1 cellular context compared by ENCODE assay signal in genomic region chr4:1345905-1346780, GRCh38.
TF ChIP-seq lines count a peak whose summit lies in the region.

No MANE protein-coding gene starts in this region.

TF ChIP-seq in K562, 482 proteins besides CTCF, POLR2A, EP300 and RAD21 (continued from another document and continues in another):
- no peak for TF ChIP-seq RREB1 (CRISPR knock-in tag; IDR thresholded peaks at IDR 0.05)
- TF ChIP-seq CBX8 (IDR thresholded peaks at IDR 0.05; ENCODE audit: borderline replicate concordance, extremely low read depth, low read depth, low read length, poor library complexity, severe bottlenecking), result no peak
- peak; percentile 65; the same call in 1 of the 2 replicates for TF ChIP-seq PHF8 (IDR thresholded peaks at IDR 0.05; ENCODE audit: borderline replicate concordance, low read length)
- TF ChIP-seq NUFIP1 (IDR thresholded peaks at IDR 0.05; ENCODE audit: partially characterized antibody), result no peak
- TF ChIP-seq TBP (optimal IDR thresholded peaks at IDR 0.05; ENCODE audit: low read depth, low read length), result peak; percentile 24
- TF ChIP-seq, protein P1, sequence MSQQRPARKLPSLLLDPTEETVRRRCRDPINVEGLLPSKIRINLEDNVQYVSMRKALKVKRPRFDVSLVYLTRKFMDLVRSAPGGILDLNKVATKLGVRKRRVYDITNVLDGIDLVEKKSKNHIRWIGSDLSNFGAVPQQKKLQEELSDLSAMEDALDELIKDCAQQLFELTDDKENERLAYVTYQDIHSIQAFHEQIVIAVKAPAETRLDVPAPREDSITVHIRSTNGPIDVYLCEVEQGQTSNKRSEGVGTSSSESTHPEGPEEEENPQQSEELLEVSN (IDR thresholded peaks at IDR 0.05; ENCODE audit: borderline replicate concordance in 1 of 2, extremely low read depth in 1 of 2, insufficient read depth in 1 of 2, insufficient read length in 1 of 2, low read depth in 1 of 2, low read length in 1 of 2, poor library complexity in 1 of 2, severe bottlenecking in 1 of 2), result peak; percentile 41 to 66
- TF ChIP-seq, protein P2, sequence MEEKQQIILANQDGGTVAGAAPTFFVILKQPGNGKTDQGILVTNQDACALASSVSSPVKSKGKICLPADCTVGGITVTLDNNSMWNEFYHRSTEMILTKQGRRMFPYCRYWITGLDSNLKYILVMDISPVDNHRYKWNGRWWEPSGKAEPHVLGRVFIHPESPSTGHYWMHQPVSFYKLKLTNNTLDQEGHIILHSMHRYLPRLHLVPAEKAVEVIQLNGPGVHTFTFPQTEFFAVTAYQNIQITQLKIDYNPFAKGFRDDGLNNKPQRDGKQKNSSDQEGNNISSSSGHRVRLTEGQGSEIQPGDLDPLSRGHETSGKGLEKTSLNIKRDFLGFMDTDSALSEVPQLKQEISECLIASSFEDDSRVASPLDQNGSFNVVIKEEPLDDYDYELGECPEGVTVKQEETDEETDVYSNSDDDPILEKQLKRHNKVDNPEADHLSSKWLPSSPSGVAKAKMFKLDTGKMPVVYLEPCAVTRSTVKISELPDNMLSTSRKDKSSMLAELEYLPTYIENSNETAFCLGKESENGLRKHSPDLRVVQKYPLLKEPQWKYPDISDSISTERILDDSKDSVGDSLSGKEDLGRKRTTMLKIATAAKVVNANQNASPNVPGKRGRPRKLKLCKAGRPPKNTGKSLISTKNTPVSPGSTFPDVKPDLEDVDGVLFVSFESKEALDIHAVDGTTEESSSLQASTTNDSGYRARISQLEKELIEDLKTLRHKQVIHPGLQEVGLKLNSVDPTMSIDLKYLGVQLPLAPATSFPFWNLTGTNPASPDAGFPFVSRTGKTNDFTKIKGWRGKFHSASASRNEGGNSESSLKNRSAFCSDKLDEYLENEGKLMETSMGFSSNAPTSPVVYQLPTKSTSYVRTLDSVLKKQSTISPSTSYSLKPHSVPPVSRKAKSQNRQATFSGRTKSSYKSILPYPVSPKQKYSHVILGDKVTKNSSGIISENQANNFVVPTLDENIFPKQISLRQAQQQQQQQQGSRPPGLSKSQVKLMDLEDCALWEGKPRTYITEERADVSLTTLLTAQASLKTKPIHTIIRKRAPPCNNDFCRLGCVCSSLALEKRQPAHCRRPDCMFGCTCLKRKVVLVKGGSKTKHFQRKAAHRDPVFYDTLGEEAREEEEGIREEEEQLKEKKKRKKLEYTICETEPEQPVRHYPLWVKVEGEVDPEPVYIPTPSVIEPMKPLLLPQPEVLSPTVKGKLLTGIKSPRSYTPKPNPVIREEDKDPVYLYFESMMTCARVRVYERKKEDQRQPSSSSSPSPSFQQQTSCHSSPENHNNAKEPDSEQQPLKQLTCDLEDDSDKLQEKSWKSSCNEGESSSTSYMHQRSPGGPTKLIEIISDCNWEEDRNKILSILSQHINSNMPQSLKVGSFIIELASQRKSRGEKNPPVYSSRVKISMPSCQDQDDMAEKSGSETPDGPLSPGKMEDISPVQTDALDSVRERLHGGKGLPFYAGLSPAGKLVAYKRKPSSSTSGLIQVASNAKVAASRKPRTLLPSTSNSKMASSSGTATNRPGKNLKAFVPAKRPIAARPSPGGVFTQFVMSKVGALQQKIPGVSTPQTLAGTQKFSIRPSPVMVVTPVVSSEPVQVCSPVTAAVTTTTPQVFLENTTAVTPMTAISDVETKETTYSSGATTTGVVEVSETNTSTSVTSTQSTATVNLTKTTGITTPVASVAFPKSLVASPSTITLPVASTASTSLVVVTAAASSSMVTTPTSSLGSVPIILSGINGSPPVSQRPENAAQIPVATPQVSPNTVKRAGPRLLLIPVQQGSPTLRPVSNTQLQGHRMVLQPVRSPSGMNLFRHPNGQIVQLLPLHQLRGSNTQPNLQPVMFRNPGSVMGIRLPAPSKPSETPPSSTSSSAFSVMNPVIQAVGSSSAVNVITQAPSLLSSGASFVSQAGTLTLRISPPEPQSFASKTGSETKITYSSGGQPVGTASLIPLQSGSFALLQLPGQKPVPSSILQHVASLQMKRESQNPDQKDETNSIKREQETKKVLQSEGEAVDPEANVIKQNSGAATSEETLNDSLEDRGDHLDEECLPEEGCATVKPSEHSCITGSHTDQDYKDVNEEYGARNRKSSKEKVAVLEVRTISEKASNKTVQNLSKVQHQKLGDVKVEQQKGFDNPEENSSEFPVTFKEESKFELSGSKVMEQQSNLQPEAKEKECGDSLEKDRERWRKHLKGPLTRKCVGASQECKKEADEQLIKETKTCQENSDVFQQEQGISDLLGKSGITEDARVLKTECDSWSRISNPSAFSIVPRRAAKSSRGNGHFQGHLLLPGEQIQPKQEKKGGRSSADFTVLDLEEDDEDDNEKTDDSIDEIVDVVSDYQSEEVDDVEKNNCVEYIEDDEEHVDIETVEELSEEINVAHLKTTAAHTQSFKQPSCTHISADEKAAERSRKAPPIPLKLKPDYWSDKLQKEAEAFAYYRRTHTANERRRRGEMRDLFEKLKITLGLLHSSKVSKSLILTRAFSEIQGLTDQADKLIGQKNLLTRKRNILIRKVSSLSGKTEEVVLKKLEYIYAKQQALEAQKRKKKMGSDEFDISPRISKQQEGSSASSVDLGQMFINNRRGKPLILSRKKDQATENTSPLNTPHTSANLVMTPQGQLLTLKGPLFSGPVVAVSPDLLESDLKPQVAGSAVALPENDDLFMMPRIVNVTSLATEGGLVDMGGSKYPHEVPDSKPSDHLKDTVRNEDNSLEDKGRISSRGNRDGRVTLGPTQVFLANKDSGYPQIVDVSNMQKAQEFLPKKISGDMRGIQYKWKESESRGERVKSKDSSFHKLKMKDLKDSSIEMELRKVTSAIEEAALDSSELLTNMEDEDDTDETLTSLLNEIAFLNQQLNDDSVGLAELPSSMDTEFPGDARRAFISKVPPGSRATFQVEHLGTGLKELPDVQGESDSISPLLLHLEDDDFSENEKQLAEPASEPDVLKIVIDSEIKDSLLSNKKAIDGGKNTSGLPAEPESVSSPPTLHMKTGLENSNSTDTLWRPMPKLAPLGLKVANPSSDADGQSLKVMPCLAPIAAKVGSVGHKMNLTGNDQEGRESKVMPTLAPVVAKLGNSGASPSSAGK (IDR thresholded peaks at IDR 0.05), result peak; percentile 56; the same call in 1 of the 2 replicates
- peak; percentile 71 for TF ChIP-seq RBBP5 (IDR thresholded peaks at IDR 0.05; ENCODE audit: borderline replicate concordance, insufficient read depth, low read length, poor library complexity, severe bottlenecking)
- no peak for TF ChIP-seq KHSRP (IDR thresholded peaks at IDR 0.05)
- no peak for TF ChIP-seq FOXO4 (CRISPR knock-in tag; IDR thresholded peaks at IDR 0.05)
- no peak for TF ChIP-seq ETV6 (IDR thresholded peaks at IDR 0.05; ENCODE audit: borderline replicate concordance in 1 of 2, low read depth in 2 of 2, low read length in 1 of 2)
- TF ChIP-seq ETV6 (CRISPR knock-in tag; IDR thresholded peaks at IDR 0.05; ENCODE audit: borderline replicate concordance), result 0 out of 2 replicates have a peak, but pooled peaks have one; percentile 76
- peak; percentile 45 for TF ChIP-seq SAP30 (IDR thresholded peaks at IDR 0.05; ENCODE audit: borderline replicate concordance, insufficient read depth, low read depth, low read length, poor library complexity, severe bottlenecking)
- peak; percentile 22; the same call in 1 of the 2 replicates for TF ChIP-seq NR1H2 (CRISPR knock-in tag; IDR thresholded peaks at IDR 0.05)
- TF ChIP-seq, protein P3, sequence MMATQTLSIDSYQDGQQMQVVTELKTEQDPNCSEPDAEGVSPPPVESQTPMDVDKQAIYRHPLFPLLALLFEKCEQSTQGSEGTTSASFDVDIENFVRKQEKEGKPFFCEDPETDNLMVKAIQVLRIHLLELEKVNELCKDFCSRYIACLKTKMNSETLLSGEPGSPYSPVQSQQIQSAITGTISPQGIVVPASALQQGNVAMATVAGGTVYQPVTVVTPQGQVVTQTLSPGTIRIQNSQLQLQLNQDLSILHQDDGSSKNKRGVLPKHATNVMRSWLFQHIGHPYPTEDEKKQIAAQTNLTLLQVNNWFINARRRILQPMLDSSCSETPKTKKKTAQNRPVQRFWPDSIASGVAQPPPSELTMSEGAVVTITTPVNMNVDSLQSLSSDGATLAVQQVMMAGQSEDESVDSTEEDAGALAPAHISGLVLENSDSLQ (IDR thresholded peaks at IDR 0.05), result no peak
- peak; percentile 80; the same call in 1 of the 2 replicates for TF ChIP-seq NCOA6 (IDR thresholded peaks at IDR 0.05)
- TF ChIP-seq KLF13 (tag; IDR thresholded peaks at IDR 0.05; ENCODE audit: borderline replicate concordance, low read depth), result peak; percentile 39; the same call in 1 of the 2 replicates
- peak; percentile 29; the same call in 1 of the 2 replicates for TF ChIP-seq ZBTB1 (CRISPR knock-in tag; IDR thresholded peaks at IDR 0.05; ENCODE audit: borderline replicate concordance, low read depth)
- TF ChIP-seq RFX7 (CRISPR knock-in tag; IDR thresholded peaks at IDR 0.05), result no peak
- TF ChIP-seq NFIC (IDR thresholded peaks at IDR 0.05), result peak; percentile 65
- peak; percentile 76 for TF ChIP-seq SAFB (IDR thresholded peaks at IDR 0.05; ENCODE audit: borderline replicate concordance, low read depth, low read length)
- TF ChIP-seq MTA1 (IDR thresholded peaks at IDR 0.05; ENCODE audit: borderline replicate concordance), result peak; percentile 55; the same call in 1 of the 2 replicates
- TF ChIP-seq, protein P4, sequence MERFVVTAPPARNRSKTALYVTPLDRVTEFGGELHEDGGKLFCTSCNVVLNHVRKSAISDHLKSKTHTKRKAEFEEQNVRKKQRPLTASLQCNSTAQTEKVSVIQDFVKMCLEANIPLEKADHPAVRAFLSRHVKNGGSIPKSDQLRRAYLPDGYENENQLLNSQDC (CRISPR knock-in tag; IDR thresholded peaks at IDR 0.05), result no peak
- TF ChIP-seq ZNF133 (CRISPR knock-in tag; IDR thresholded peaks at IDR 0.05), result no peak
- no peak for TF ChIP-seq ZNF324 (CRISPR knock-in tag; IDR thresholded peaks at IDR 0.05)
- 0 out of 2 replicates have a peak, but pooled peaks have one; percentile 67 for TF ChIP-seq MTA3 (IDR thresholded peaks at IDR 0.05; ENCODE audit: borderline replicate concordance)
- TF ChIP-seq NR3C1 (CRISPR knock-in tag; IDR thresholded peaks at IDR 0.05), result peak; percentile 65; the same call in 1 of the 2 replicates
- peak in 1 of 3 experiments; percentile 6 for TF ChIP-seq YY1 (IDR thresholded peaks at IDR 0.05; ENCODE audit: borderline replicate concordance in 1 of 3, control insufficient read depth in 1 of 3, extremely low read depth in 1 of 3, insufficient read depth in 3 of 3, insufficient read length in 1 of 3, insufficient replicate concordance in 2 of 3, low read depth in 1 of 3, low read length in 2 of 3)
- peak; percentile 85 for TF ChIP-seq L3MBTL2 (IDR thresholded peaks at IDR 0.05)
- TF ChIP-seq TEAD1 (CRISPR knock-in tag; IDR thresholded peaks at IDR 0.05), result no peak
- TF ChIP-seq MBD2 (IDR thresholded peaks at IDR 0.05; ENCODE audit: borderline replicate concordance, low read depth), result no peak
- no peak for TF ChIP-seq TAF15 (IDR thresholded peaks at IDR 0.05; ENCODE audit: low read depth, low read length)
- TF ChIP-seq CREB1 (IDR thresholded peaks at IDR 0.05), result no peak
- no peak for TF ChIP-seq CREB1 (CRISPR knock-in tag; IDR thresholded peaks at IDR 0.05)
- TF ChIP-seq THRA (IDR thresholded peaks at IDR 0.05), result no peak
